In the genomic region with DNA sequence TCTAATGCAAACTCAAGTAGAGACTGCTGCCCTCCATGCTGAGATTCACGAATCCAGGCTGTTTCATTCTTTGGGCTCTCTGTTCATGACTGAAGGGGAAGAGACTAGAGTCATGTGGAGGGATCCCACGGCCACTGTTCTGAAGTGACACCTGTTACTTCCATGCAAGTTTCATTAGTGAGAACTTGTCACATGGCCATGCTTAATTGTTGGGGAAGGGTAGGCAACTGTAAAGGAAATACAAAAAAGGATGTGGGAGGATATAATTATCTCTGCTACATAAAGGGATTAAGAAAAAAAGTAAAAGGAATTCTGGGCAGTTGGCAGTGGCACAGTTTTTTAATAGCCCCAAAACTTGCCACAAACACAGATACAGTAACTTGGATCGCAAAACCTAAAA, we compare ENCODE assay signal across 24 cellular contexts.
"Had no signal": no experiment of that assay in that cellular context is flagged by ENCODE, and none has a peak within 500 bp of the region (broad histone marks: within the 10 kb centered on the region; RNA-seq: fewer than 3 reads in every experiment).

No MANE protein-coding gene starts in this region.

- H3K36me3 ChIP-seq: brain microvascular endothelial cell, SJSA1 had no signal

- ATAC-seq: activated CD8-positive, alpha-beta memory T cell treated with anti-CD3 and anti-CD28 coated beads, Interleukin-2, amount 10 ng/mL, durations not matched to agents 7 days and 5 days; Panc1; Right ventricle myocardium inferior; SK-N-SH treated with all-trans-retinoic acid at 6 μM for 48 hours; WTC11 had no signal

- H3K4me3 ChIP-seq: SJSA1 had no signal

- H3K27ac ChIP-seq: brain microvascular endothelial cell, KMS-11, SJSA1 had no signal

- H3K9me3 ChIP-seq: SJSA1 had no signal

- H3K9ac ChIP-seq: KMS-11 had no signal

- H3K27me3 ChIP-seq: brain microvascular endothelial cell, SJSA1 had no signal

- H3K4me2 ChIP-seq: KMS-11 had no signal

- H3K4me1 ChIP-seq: SJSA1 had no signal

- DNase-seq: activated CD4-positive, alpha-beta T cell treated with anti-CD3 and anti-CD28 coated beads for 1 hour; activated CD4-positive, alpha-beta T cell treated with anti-CD3 and anti-CD28 coated beads, Interleukin-2, amount 10 ng/mL, durations not matched to agents 24 days and 14 days; activated CD4-positive, alpha-beta T cell treated with anti-CD3 and anti-CD28 coated beads, Interleukin-2, amount 50 U/mL, for 48 hours; activated CD8-positive, alpha-beta memory T cell treated with anti-CD3 and anti-CD28 coated beads, Interleukin-2, amount 10 ng/mL, durations not matched to agents 7 days and 5 days; activated gamma-delta T cell; activated naive CD4-positive, alpha-beta T cell treated with anti-CD3 and anti-CD28 coated beads for 36 hours; activated naive CD8-positive, alpha-beta T cell treated with anti-CD3 and anti-CD28 coated beads for 36 hours; activated T-cell treated with anti-CD3 and anti-CD28 coated beads, Interleukin-2, amount 50 U/mL, for 24 hours; brain microvascular endothelial cell; cerebellar nuclear complex; NCI-H2029; NCI-H2107; NCI-H2171 treated with DMSO at 0.1 percent for 48 hours; NCI-H226; NCI-H526; NCI-H82; OCI-M1; RPMI8226 had no signal
